ENCODE assay signal across 29 cellular contexts in genomic region chr21:44283953-44284352, GRCh38. TPM values are rescaled to one million over a fixed set of nuclear protein-coding genes. Genes with fewer than 3 reads are reported as not detected.
DNase-seq lines count a peak whose midpoint lies in the region; FAIRE-seq and TF ChIP-seq lines count a peak whose summit lies in the region.
"Had no signal": no experiment of that assay in that cellular context is flagged by ENCODE, and none has a peak within 500 bp of the region (broad histone marks: within the 10 kb centered on the region; RNA-seq: fewer than 3 reads in every experiment).

No MANE protein-coding gene starts in this region.

- peaks cover 4% of the 10 kb centered on the region for H3K27me3 Mint-ChIP-seq in endodermal cell (ENCODE audit: insufficient read depth)
- H3K27me3 Mint-ChIP-seq in neural progenitor cell (ENCODE audit: insufficient read depth, low read depth) = peaks cover 11% of the 10 kb centered on the region

- H3K9me3 ChIP-seq in BLaER1 (no peaks in the 10 kb centered on the region), HUES6 (ENCODE audit: control insufficient read depth, insufficient read depth, low read depth, low read length) (no peaks in the 10 kb centered on the region), endodermal cell (ENCODE audit: control insufficient read depth, low read length) (no peaks in the 10 kb centered on the region), neural progenitor cell (ENCODE audit: low read depth) (no peaks in the 10 kb centered on the region)

- H3K27me3 ChIP-seq in BLaER1 (no peaks in the 10 kb centered on the region), HUES6 (ENCODE audit: control insufficient read depth, insufficient read depth, low read length) (peaks cover 26% of the 10 kb centered on the region), endodermal cell (ENCODE audit: control insufficient read depth, insufficient read depth, low read length, poor library complexity, severe bottlenecking) (no peaks in the 10 kb centered on the region), neural progenitor cell (peaks cover 75% of the 10 kb centered on the region)

- H2AFZ ChIP-seq in neural progenitor cell (replicated peaks) = no peak overlapping the region
- H2AFZ ChIP-seq: PC-9 had no signal

- H3K36me3 ChIP-seq in BLaER1 = no peaks in the 10 kb centered on the region
- no peaks in the 10 kb centered on the region for H3K36me3 ChIP-seq in HUES6 (ENCODE audit: control insufficient read depth, insufficient read depth, low read length)
- H3K36me3 ChIP-seq in endodermal cell (ENCODE audit: control insufficient read depth, insufficient read depth, low read length) = no peaks in the 10 kb centered on the region
- H3K36me3 ChIP-seq in neural progenitor cell = no peaks in the 10 kb centered on the region

- H3K4me3 Mint-ChIP-seq in endodermal cell (no peak overlapping the region), neural progenitor cell (no peak overlapping the region)
- H3K4me3 Mint-ChIP-seq: CD8-positive, alpha-beta T cell had no signal

- no peak overlapping the region for H3K4me3 ChIP-seq in BLaER1
- no peak overlapping the region for H3K4me3 ChIP-seq in HUES6 (ENCODE audit: low read depth, low read length)
- no peak overlapping the region for H3K4me3 ChIP-seq in endodermal cell (ENCODE audit: low read length)
- no peak overlapping the region for H3K4me3 ChIP-seq in neural progenitor cell
- H3K4me3 ChIP-seq: K562, PC-9, SK-N-MC had no signal

- H3K27ac ChIP-seq in BLaER1 (peak overlapping the region; percentile 57), HUES6 (ENCODE audit: low read depth, low read length) (no peak overlapping the region), endodermal cell (ENCODE audit: low read depth, low read length) (no peak overlapping the region), neural progenitor cell (no peak overlapping the region)
- H3K27ac ChIP-seq: PC-9, SK-N-MC had no signal

- WGBS in endodermal cell (ENCODE audit: insufficient coverage in 1 of 2, insufficient read length in 1 of 2), 2 experiments = 70 to 74% methylated on average over 6 to 11 of the region's 11 CpGs

- H3K9ac ChIP-seq in BLaER1 = peak overlapping the region; percentile 44; the same call in 1 of the 2 replicates
- peak overlapping the region; percentile 64 for H3K9ac ChIP-seq in HUES6 (ENCODE audit: low read length)
- H3K9ac ChIP-seq in endodermal cell (ENCODE audit: extremely low read depth, low read length, poor library complexity, severe bottlenecking) = peak overlapping the region; percentile 47
- H3K9ac ChIP-seq in neural progenitor cell = no peak overlapping the region

- no peaks in the 10 kb centered on the region for H3K79me2 ChIP-seq in neural progenitor cell (ENCODE audit: low read depth)

- no peak for FAIRE-seq in HTR-8/SVneo (lab: Jason Lieb, UNC)
- FAIRE-seq: A204.1, GM12891, K562 had no signal

- peak overlapping the region; percentile 86 for H3K4me2 ChIP-seq in BLaER1
- H3K4me2 ChIP-seq in neural progenitor cell = peak overlapping the region; percentile 59
- H3K4me2 ChIP-seq: PC-9 had no signal

- no peak for DNase-seq in endodermal cell
- no peak for DNase-seq in neural progenitor cell (ENCODE audit: low spot score)
- DNase-seq in MV-4-11 (lab: John Stamatoyannopoulos, UW) = no peak
- DNase-seq in HTR-8/SVneo (ENCODE audit: insufficient read length, low spot score) = no peak
- no peak for DNase-seq in iPS-NIHi7 (ENCODE audit: extremely low spot score)
- DNase-seq: C1 segment of cervical spinal cord; CD8-positive, alpha-beta T cell; DMS 273 treated with DMSO at 0.1 percent for 48 hours; DMS79; GF-D8; Kasumi-1; NCI-H1105; NCI-H1436 treated with DMSO at 0.1 percent for 48 hours; NCI-H187 treated with DMSO at 0.1 percent for 48 hours; NCI-H2171 treated with DMSO at 0.1 percent for 48 hours; NCI-H345; NCI-H748 treated with DMSO at 0.1 percent for 48 hours; PC-9; SIG-M5 had no signal

- no peak for TF ChIP-seq CTCF in endodermal cell (conservative IDR thresholded peaks at IDR 0.05)
- no peak for TF ChIP-seq CTCF in neural progenitor cell (IDR thresholded peaks at IDR 0.05)

- peaks cover 27% of the 10 kb centered on the region for H3K4me1 Mint-ChIP-seq in endodermal cell
- peaks cover 26% of the 10 kb centered on the region for H3K4me1 Mint-ChIP-seq in neural progenitor cell

- H4K20me1 ChIP-seq in BLaER1 = no peaks in the 10 kb centered on the region
- peaks cover 21% of the 10 kb centered on the region for H4K20me1 ChIP-seq in neural progenitor cell (ENCODE audit: low read depth)

- H3K9me3 Mint-ChIP-seq in endodermal cell (no peaks in the 10 kb centered on the region), neural progenitor cell (no peaks in the 10 kb centered on the region)
- H3K9me3 Mint-ChIP-seq: CD8-positive, alpha-beta T cell had no signal

- H3K4me1 ChIP-seq in BLaER1 (peaks cover 85% of the 10 kb centered on the region), HUES6 (ENCODE audit: control insufficient read depth, insufficient read depth, low read length) (peaks cover 41% of the 10 kb centered on the region), endodermal cell (ENCODE audit: control insufficient read depth, insufficient read depth, low read length) (peaks cover 24% of the 10 kb centered on the region), neural progenitor cell (peaks cover 21% of the 10 kb centered on the region)

- H3F3A ChIP-seq in neural progenitor cell (ENCODE audit: low read depth) = peaks cover 15% of the 10 kb centered on the region

- H3K27ac Mint-ChIP-seq in endodermal cell (peak overlapping the region; percentile 91), neural progenitor cell (no peak overlapping the region)
- H3K27ac Mint-ChIP-seq: CD8-positive, alpha-beta T cell had no signal

- H3K36me3 Mint-ChIP-seq in endodermal cell (ENCODE audit: low read depth) (no peaks in the 10 kb centered on the region), neural progenitor cell (no peaks in the 10 kb centered on the region)
- H3K36me3 Mint-ChIP-seq: CD8-positive, alpha-beta T cell had no signal

RNA-seq across cellular contexts. Expression of gene AIRE, which starts 1.7 kb away (rescaled TPM):
- total RNA-seq in endodermal cell (1 to 10 TPM; 1.2 to 2.7 TPM), neural progenitor cell (ENCODE audit: low replicate concordance) (not detected in 2 replicates)
- polyA plus RNA-seq in endodermal cell (2013, experiment 1 of 2) = 0.57 TPM
- polyA plus RNA-seq in endodermal cell (2013, experiment 2 of 2) = 0.46 TPM
- total RNA-seq: CD8-positive, alpha-beta T cell; H4; K562; M059J; PC-9; RPMI7951 had no signal
- polyA plus RNA-seq: AG04450 had no signal

RNA-seq across cellular contexts. Expression of gene PFKL, which starts 15.9 kb away (rescaled TPM):
- total RNA-seq in endodermal cell = 100 to 1,000 TPM; 195 to 198 TPM
- 97.2 TPM for polyA plus RNA-seq in endodermal cell (2013, experiment 1 of 2)
- 95.3 TPM for polyA plus RNA-seq in endodermal cell (2013, experiment 2 of 2)
- total RNA-seq in neural progenitor cell (ENCODE audit: low replicate concordance) = 48.7 and 126 TPM in 2 replicates

RNA-seq across cellular contexts. Expression of gene DNMT3L, which starts 22.3 kb away (rescaled TPM):
- total RNA-seq in endodermal cell (1 to 10 TPM in 1 of 2 donors, not detected in 1; 1.3 TPM), neural progenitor cell (ENCODE audit: low replicate concordance) (not detected in 2 replicates)
- polyA plus RNA-seq in endodermal cell (2013, experiment 1 of 2) = 0.53 TPM
- polyA plus RNA-seq in endodermal cell (2013, experiment 2 of 2) = not detected
- total RNA-seq: CD8-positive, alpha-beta T cell; H4; K562; M059J; PC-9 had no signal
- polyA plus RNA-seq: AG04450 had no signal

RNA-seq across cellular contexts. Expression of gene ICOSLG, which starts 43.2 kb away (rescaled TPM):
- total RNA-seq in endodermal cell (1 to 10 TPM; 5.3 to 5.8 TPM), neural progenitor cell (ENCODE audit: low replicate concordance) (0.22 and 0.25 TPM in 2 replicates)
- polyA plus RNA-seq in endodermal cell (2013, experiment 1 of 2) = 1.9 TPM
- 1.1 TPM for polyA plus RNA-seq in endodermal cell (2013, experiment 2 of 2)
- polyA plus RNA-seq: AG04450 had no signal

RNA-seq across cellular contexts. Expression of gene CFAP410, which starts 55.2 kb away (rescaled TPM):
- total RNA-seq in endodermal cell = 10 to 100 TPM; 33.1 to 35.7 TPM
- polyA plus RNA-seq in endodermal cell (2013, experiment 1 of 2) = 18.8 TPM
- 17.7 TPM for polyA plus RNA-seq in endodermal cell (2013, experiment 2 of 2)
- total RNA-seq in neural progenitor cell (ENCODE audit: low replicate concordance) = 7.5 and 17.9 TPM in 2 replicates
